Comparison of ENCODE assay signal across 17 cellular contexts in genomic region chr9:92748233-92748497, GRCh38. TPM values are rescaled to one million over a fixed set of nuclear protein-coding genes. Genes with fewer than 3 reads are reported as not detected.
A peak's percentile ranks its signal among the peaks of the same experiment; 100 is the strongest.
DNase-seq lines count a peak whose midpoint lies in the region; ATAC-seq and TF ChIP-seq lines count a peak whose summit lies in the region.
"Had no signal": no experiment of that assay in that cellular context is flagged by ENCODE, and none has a peak within 500 bp of the region (broad histone marks: within the 10 kb centered on the region; RNA-seq: fewer than 3 reads in every experiment).

No MANE protein-coding gene starts in this region.

- H3K4me1 Mint-ChIP-seq in CD14-positive monocyte (peaks cover 81% of the 10 kb centered on the region), endodermal cell (peaks cover 24% of the 10 kb centered on the region), T-cell (peaks cover 80 to 90% (median 80%) of the 10 kb centered on the region in 3 donors)
- peaks cover 86% of the 10 kb centered on the region for H3K4me1 Mint-ChIP-seq in stimulated activated effector memory CD8-positive, alpha-beta T cell treated with anti-CD3 and anti-CD28 coated beads, Interleukin-12 subunit alpha, Interleukin-12 subunit beta, amount 100 ng/mL, for 72 hours
- H3K4me1 Mint-ChIP-seq in natural killer cell treated with Interleukin-12 subunit alpha and Interleukin-12 subunit beta and Interleukin-15 and Interleukin-18, amount 100 ng/mL, for 72 hours (ENCODE audit: low read depth in 2 of 2): peaks cover 38 to 55% of the 10 kb centered on the region in 2 donors

- DNase-seq in CD14-positive monocyte (ENCODE audit: low spot score) (no peak), RWPE1 (ENCODE audit: low spot score) (no peak), endodermal cell (peak; percentile 31), T-cell (no peak)
- DNase-seq in stimulated activated effector memory CD8-positive, alpha-beta T cell treated with anti-CD3 and anti-CD28 coated beads, Interleukin-12 subunit alpha, Interleukin-12 subunit beta, amount 100 ng/mL, for 72 hours (ENCODE audit: low spot score in 2 of 2): no peak
- DNase-seq in natural killer cell treated with Interleukin-12 subunit alpha and Interleukin-12 subunit beta and Interleukin-15 and Interleukin-18, amount 100 ng/mL, for 72 hours (ENCODE audit: low spot score): no peak
- no peak for DNase-seq in activated T-cell treated with anti-CD3 and anti-CD28 coated beads, Interleukin-2, amount 50 U/mL, for 48 hours
- DNase-seq: activated CD8-positive, alpha-beta T cell treated with anti-CD3 and anti-CD28 coated beads for 36 hours; activated gamma-delta T cell; glutamatergic neuron; natural killer cell; NCI-H146; NK-92 treated with Interleukin-12 subunit alpha and Interleukin-12 subunit beta, amount 100 ng/mL, for 24 hours had no signal

- no peak overlapping the region for H3K4me3 Mint-ChIP-seq in CD14-positive monocyte
- no peak overlapping the region for H3K4me3 Mint-ChIP-seq in endodermal cell
- no peak overlapping the region for H3K4me3 Mint-ChIP-seq in stimulated activated effector memory CD8-positive, alpha-beta T cell treated with anti-CD3 and anti-CD28 coated beads, Interleukin-12 subunit alpha, Interleukin-12 subunit beta, amount 100 ng/mL, for 72 hours
- no peak overlapping the region for H3K4me3 Mint-ChIP-seq in natural killer cell treated with Interleukin-12 subunit alpha and Interleukin-12 subunit beta and Interleukin-15 and Interleukin-18, amount 100 ng/mL, for 72 hours
- no peak overlapping the region for H3K4me3 Mint-ChIP-seq in T-cell
- H3K4me3 Mint-ChIP-seq: activated CD8-positive, alpha-beta T cell treated with anti-CD3 and anti-CD28 coated beads for 36 hours; natural killer cell; type B pancreatic cell had no signal

- H3K27me3 ChIP-seq in endodermal cell (ENCODE audit: control insufficient read depth, insufficient read depth, low read length, poor library complexity, severe bottlenecking): no peaks in the 10 kb centered on the region
- H3K27me3 ChIP-seq: Peyer's patch had no signal

- TF ChIP-seq CTCF in CD14-positive monocyte (IDR thresholded peaks at IDR 0.05): no peak
- TF ChIP-seq CTCF in RWPE1 (conservative IDR thresholded peaks at IDR 0.05; ENCODE audit: low read depth): no peak
- TF ChIP-seq CTCF in endodermal cell (conservative IDR thresholded peaks at IDR 0.05): no peak

- H3K27me3 Mint-ChIP-seq in CD14-positive monocyte (ENCODE audit: low read depth in 3 of 3) (peaks cover 0 to 1% (median 0%) of the 10 kb centered on the region in 3 donors), endodermal cell (ENCODE audit: insufficient read depth) (no peaks in the 10 kb centered on the region), T-cell (no peaks in the 10 kb centered on the region)
- no peaks in the 10 kb centered on the region for H3K27me3 Mint-ChIP-seq in natural killer cell treated with Interleukin-12 subunit alpha and Interleukin-12 subunit beta and Interleukin-15 and Interleukin-18, amount 100 ng/mL, for 72 hours
- H3K27me3 Mint-ChIP-seq: activated CD8-positive, alpha-beta T cell treated with anti-CD3 and anti-CD28 coated beads for 36 hours; type B pancreatic cell had no signal

- H3K27ac Mint-ChIP-seq in CD14-positive monocyte (peak overlapping the region in 5 of 7 donors; percentile 15 to 87 (median 57)), endodermal cell (peak overlapping the region; percentile 35), T-cell (no peak overlapping the region)
- H3K27ac Mint-ChIP-seq in stimulated activated effector memory CD8-positive, alpha-beta T cell treated with anti-CD3 and anti-CD28 coated beads, Interleukin-12 subunit alpha, Interleukin-12 subunit beta, amount 100 ng/mL, for 72 hours: peak overlapping the region; percentile 84
- no peak overlapping the region for H3K27ac Mint-ChIP-seq in natural killer cell treated with Interleukin-12 subunit alpha and Interleukin-12 subunit beta and Interleukin-15 and Interleukin-18, amount 100 ng/mL, for 72 hours
- H3K27ac Mint-ChIP-seq: activated CD8-positive, alpha-beta T cell treated with anti-CD3 and anti-CD28 coated beads for 36 hours had no signal

- H3K27ac ChIP-seq in RWPE1 (peak overlapping the region; percentile 87), endodermal cell (ENCODE audit: low read depth, low read length) (no peak overlapping the region)

- ATAC-seq in stimulated activated effector memory CD8-positive, alpha-beta T cell treated with anti-CD3 and anti-CD28 coated beads, Interleukin-12 subunit alpha, Interleukin-12 subunit beta, amount 100 ng/mL, for 72 hours: no peak
- ATAC-seq in natural killer cell treated with Interleukin-12 subunit alpha and Interleukin-12 subunit beta and Interleukin-15 and Interleukin-18, amount 100 ng/mL, for 72 hours: no peak
- ATAC-seq in GM21825 (IDR thresholded peaks at IDR 0.05; ENCODE audit: unreplicated experiment): no peak
- ATAC-seq in T-cell (replicated peaks in 1 of 4): no peak
- ATAC-seq: activated CD8-positive, alpha-beta T cell treated with anti-CD3 and anti-CD28 coated beads for 36 hours; natural killer cell had no signal

- 93 to 95% methylated on average over 3 of the region's 3 CpGs for WGBS in endodermal cell (ENCODE audit: insufficient coverage in 1 of 2, insufficient read length in 1 of 2), 2 experiments

- H3K36me3 Mint-ChIP-seq in CD14-positive monocyte (peaks cover 2 to 11% of the 10 kb centered on the region in 2 donors), endodermal cell (ENCODE audit: low read depth) (peaks cover 13% of the 10 kb centered on the region), T-cell (peaks cover 8% of the 10 kb centered on the region)
- no peaks in the 10 kb centered on the region for H3K36me3 Mint-ChIP-seq in stimulated activated effector memory CD8-positive, alpha-beta T cell treated with anti-CD3 and anti-CD28 coated beads, Interleukin-12 subunit alpha, Interleukin-12 subunit beta, amount 100 ng/mL, for 72 hours
- H3K36me3 Mint-ChIP-seq in natural killer cell treated with Interleukin-12 subunit alpha and Interleukin-12 subunit beta and Interleukin-15 and Interleukin-18, amount 100 ng/mL, for 72 hours: no peaks in the 10 kb centered on the region
- H3K36me3 Mint-ChIP-seq: natural killer cell had no signal

- H3K9me3 Mint-ChIP-seq in CD14-positive monocyte (peaks cover 0 to 6% (median 1%) of the 10 kb centered on the region in 7 donors), endodermal cell (peaks cover 6% of the 10 kb centered on the region), T-cell (no peaks in the 10 kb centered on the region)
- H3K9me3 Mint-ChIP-seq in stimulated activated effector memory CD8-positive, alpha-beta T cell treated with anti-CD3 and anti-CD28 coated beads, Interleukin-12 subunit alpha, Interleukin-12 subunit beta, amount 100 ng/mL, for 72 hours: no peaks in the 10 kb centered on the region
- no peaks in the 10 kb centered on the region for H3K9me3 Mint-ChIP-seq in natural killer cell treated with Interleukin-12 subunit alpha and Interleukin-12 subunit beta and Interleukin-15 and Interleukin-18, amount 100 ng/mL, for 72 hours
- H3K9me3 Mint-ChIP-seq: activated CD8-positive, alpha-beta T cell treated with anti-CD3 and anti-CD28 coated beads for 36 hours; natural killer cell; type B pancreatic cell had no signal

- H3K4me3 ChIP-seq in endodermal cell (ENCODE audit: low read length): no peak overlapping the region
- H3K4me3 ChIP-seq: Peyer's patch, skin epidermis had no signal

- H3K9ac ChIP-seq in endodermal cell (ENCODE audit: extremely low read depth, low read length, poor library complexity, severe bottlenecking): no peak overlapping the region

- POLR2A ChIA-PET in RWPE1 (lab: Yijun Ruan, JAX; ENCODE audit: low non-redundant PET) (no interaction called here), T-cell (lab: Charles Lee) (no interaction called here)

- peaks cover 7% of the 10 kb centered on the region for H3K4me1 ChIP-seq in endodermal cell (ENCODE audit: control insufficient read depth, insufficient read depth, low read length)

- H3K9me3 ChIP-seq in endodermal cell (ENCODE audit: control insufficient read depth, low read length): no peaks in the 10 kb centered on the region
- H3K9me3 ChIP-seq: Peyer's patch had no signal

- H3K36me3 ChIP-seq in endodermal cell (ENCODE audit: control insufficient read depth, insufficient read depth, low read length): no peaks in the 10 kb centered on the region
- H3K36me3 ChIP-seq: Peyer's patch had no signal

- intact Hi-C loops in CD14-positive monocyte (cut with micrococcal nuclease): no loop called here

- CTCF ChIA-PET in RWPE1 (lab: Yijun Ruan, JAX) (no interaction called here), T-cell (lab: Charles Lee) (no interaction called here)

RNA-seq across cellular contexts. Expression of gene BICD2, which starts 16.5 kb away (rescaled TPM):
- polyA plus RNA-seq in CD14-positive monocyte: 10 to 100 TPM; 13.8 to 25.6 TPM
- 10 to 100 TPM; 20.7 to 20.9 TPM for total RNA-seq in endodermal cell
- 25.4 TPM for polyA plus RNA-seq in endodermal cell (2013, experiment 1 of 2)
- polyA plus RNA-seq in endodermal cell (2013, experiment 2 of 2): 24.1 TPM
- 10 to 100 TPM; 31.8 to 37.9 TPM for total RNA-seq in natural killer cell treated with Interleukin-12 subunit alpha and Interleukin-12 subunit beta and Interleukin-15 and Interleukin-18, amount 100 ng/mL, for 72 hours
- 10 to 100 TPM; 24.1 to 36.6 (median 30.6) TPM for total RNA-seq in T-cell

Comparison
In these comparisons a context has a peak if more than half of its experiments do, and no peak if none do; other contexts are left out.
1. H3K27ac Mint-ChIP-seq: peak in CD14-positive monocyte (5 of 7), endodermal cell (single experiment) and stimulated activated effector memory CD8-positive, alpha-beta T cell treated with anti-CD3 and anti-CD28 coated beads, Interleukin-12 subunit alpha, Interleukin-12 subunit beta, amount 100 ng/mL, for 72 hours (single experiment); none in natural killer cell treated with Interleukin-12 subunit alpha and Interleukin-12 subunit beta and Interleukin-15 and Interleukin-18, amount 100 ng/mL, for 72 hours (0 of 2) and T-cell (0 of 2).